Comparison of ENCODE assay signal across 8 cellular contexts in the genomic region with DNA sequence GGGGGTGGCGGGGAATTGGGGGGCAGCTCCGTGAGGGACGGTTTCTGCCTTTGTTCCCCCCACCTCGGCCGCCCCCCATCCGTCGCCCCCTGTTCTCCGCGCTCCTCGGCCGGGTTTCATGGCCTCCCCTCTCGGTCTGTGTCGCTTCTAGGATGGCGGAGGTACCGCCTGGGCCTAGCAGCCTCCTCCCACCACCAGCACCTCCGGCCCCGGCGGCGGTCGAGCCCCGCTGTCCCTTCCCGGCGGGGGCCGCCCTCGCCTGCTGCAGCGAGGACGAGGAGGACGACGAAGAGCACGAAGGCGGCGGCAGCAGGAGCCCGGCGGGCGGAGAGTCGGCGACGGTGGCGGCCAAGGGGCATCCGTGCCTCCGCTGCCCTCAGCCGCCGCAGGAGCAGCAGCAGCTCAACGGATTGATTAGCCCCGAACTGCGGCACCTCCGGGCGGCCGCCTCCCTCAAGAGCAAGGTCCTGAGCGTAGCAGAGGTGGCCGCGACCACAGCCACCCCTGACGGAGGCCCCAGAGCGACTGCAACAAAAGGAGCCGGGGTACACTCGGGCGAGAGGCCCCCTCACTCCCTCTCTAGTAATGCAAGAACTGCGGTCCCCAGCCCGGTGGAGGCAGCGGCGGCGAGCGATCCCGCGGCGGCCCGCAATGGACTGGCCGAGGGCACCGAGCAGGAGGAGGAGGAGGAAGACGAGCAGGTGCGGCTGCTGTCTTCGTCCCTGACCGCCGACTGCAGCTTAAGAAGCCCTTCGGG. TPM values are rescaled to one million over a fixed set of nuclear protein-coding genes. Genes with fewer than 3 reads are reported as not detected.
DNase-seq lines count a peak whose midpoint lies in the region; ATAC-seq and TF ChIP-seq lines count a peak whose summit lies in the region.

No MANE protein-coding gene starts in this region.

- no peaks in the 10 kb centered on the region; the same call in 2 of the 3 replicates for H3K9me3 Mint-ChIP-seq in GM23338
- H3K9me3 Mint-ChIP-seq in activated CD4-positive, alpha-beta T cell treated with anti-CD3 and anti-CD28 coated beads for 36 hours (ENCODE audit: low read depth) = no peaks in the 10 kb centered on the region
- H3K9me3 Mint-ChIP-seq in stimulated activated naive B cell treated with anti-CD40 and anti-IgM and Interleukin-4, amounts not matched to agents 10 μg/mL and 1 μg/mL and 100 μg/mL, for 72 hours = no peaks in the 10 kb centered on the region

- H3K79me2 ChIP-seq in GM23338 (replicated peaks; ENCODE audit: insufficient read depth) = peaks cover 48% of the 10 kb centered on the region

- H3K4me1 Mint-ChIP-seq in GM23338 = peaks cover 27% of the 10 kb centered on the region
- peaks cover 37% of the 10 kb centered on the region for H3K4me1 Mint-ChIP-seq in activated CD4-positive, alpha-beta T cell treated with anti-CD3 and anti-CD28 coated beads for 36 hours
- H3K4me1 Mint-ChIP-seq in stimulated activated naive B cell treated with anti-CD40 and anti-IgM and Interleukin-4, amounts not matched to agents 10 μg/mL and 1 μg/mL and 100 μg/mL, for 72 hours = peaks cover 6 to 44% of the 10 kb centered on the region in 2 donors

- DNase-seq in GM23338 (ENCODE audit: low spot score) (peak; percentile 64), LHCN-M2 (ENCODE audit: low read depth) (peak; percentile 32), mesenteric fat pad (ENCODE audit: low spot score) (peak; percentile 90), SKM-1 treated with dmso at 0.1 percent for 144 hours (lab: John Stamatoyannopoulos, UW; ENCODE audit: unreplicated experiment) (no peak)
- peak; percentile 59 for DNase-seq in activated CD4-positive, alpha-beta T cell treated with anti-CD3 and anti-CD28 coated beads for 36 hours
- peak; percentile 19 for DNase-seq in effector CD4-positive, alpha-beta T cell
- peak; percentile 41 for DNase-seq in stimulated activated naive B cell treated with anti-CD40 and anti-IgM and Interleukin-4, amounts not matched to agents 10 μg/mL and 1 μg/mL and 100 μg/mL, for 72 hours

- POLR2A ChIA-PET in activated CD4-positive, alpha-beta T cell treated with anti-CD3 and anti-CD28 coated beads for 36 hours (lab: Charles Lee) = interaction anchor here (0.6 to 1.6 kb wide), 3 partner anchors 12 to 122 kb away, joined by 3 to 4 read pairs (median 4); partner anchors contain the start of genes AP5M1 and EXOC5

- H3K4me3 ChIP-seq in GM12875 (ENCODE audit: low read depth, low read length) (peak overlapping the region; percentile 75), GM23338 (peak overlapping the region; percentile 91)

- H3K9me2 ChIP-seq in GM23338 (ENCODE audit: insufficient read depth) = no peaks in the 10 kb centered on the region

- H2AFZ ChIP-seq in GM23338 = peak overlapping the region; percentile 75

- no peaks in the 10 kb centered on the region for H3K36me3 ChIP-seq in GM23338 (ENCODE audit: insufficient read depth)

- H3K4me1 ChIP-seq in GM23338 (ENCODE audit: insufficient read depth) = peaks cover 18% of the 10 kb centered on the region

- no peak overlapping the region for H3K27ac ChIP-seq in GM23338 (ENCODE audit: low read depth)

- TF ChIP-seq CTCF in GM12875 (IDR thresholded peaks at IDR 0.05; ENCODE audit: borderline replicate concordance, insufficient read depth, low read depth, low read length) (no peak), GM23338 (conservative IDR thresholded peaks at IDR 0.05; ENCODE audit: low read depth in 2 of 2) (no peak)

- peak overlapping the region; percentile 93 for H3K4me2 ChIP-seq in GM23338

- peak; percentile 53 for ATAC-seq in GM23338
- ATAC-seq in activated CD4-positive, alpha-beta T cell treated with anti-CD3 and anti-CD28 coated beads for 36 hours = peak; percentile 42
- peak; percentile 63 for ATAC-seq in stimulated activated naive B cell treated with anti-CD40 and anti-IgM and Interleukin-4, amounts not matched to agents 10 μg/mL and 1 μg/mL and 100 μg/mL, for 72 hours (replicated peaks)

- peaks cover 14% of the 10 kb centered on the region; the same call in 2 of the 3 replicates for H3K36me3 Mint-ChIP-seq in GM23338 (ENCODE audit: low read depth)
- H3K36me3 Mint-ChIP-seq in activated CD4-positive, alpha-beta T cell treated with anti-CD3 and anti-CD28 coated beads for 36 hours (ENCODE audit: low read depth) = peaks cover 24% of the 10 kb centered on the region
- no peaks in the 10 kb centered on the region for H3K36me3 Mint-ChIP-seq in stimulated activated naive B cell treated with anti-CD40 and anti-IgM and Interleukin-4, amounts not matched to agents 10 μg/mL and 1 μg/mL and 100 μg/mL, for 72 hours

- H3K4me3 Mint-ChIP-seq in GM23338 = peak overlapping the region; percentile 93
- H3K4me3 Mint-ChIP-seq in activated CD4-positive, alpha-beta T cell treated with anti-CD3 and anti-CD28 coated beads for 36 hours = peak overlapping the region; percentile 81
- peak overlapping the region; percentile 83 to 88 for H3K4me3 Mint-ChIP-seq in stimulated activated naive B cell treated with anti-CD40 and anti-IgM and Interleukin-4, amounts not matched to agents 10 μg/mL and 1 μg/mL and 100 μg/mL, for 72 hours

- H3K27me3 Mint-ChIP-seq in GM23338 (ENCODE audit: insufficient read depth, low read depth, poor library complexity) = peaks cover 2% of the 10 kb centered on the region
- no peaks in the 10 kb centered on the region for H3K27me3 Mint-ChIP-seq in activated CD4-positive, alpha-beta T cell treated with anti-CD3 and anti-CD28 coated beads for 36 hours
- peaks cover 0 to 3% of the 10 kb centered on the region in 2 donors for H3K27me3 Mint-ChIP-seq in stimulated activated naive B cell treated with anti-CD40 and anti-IgM and Interleukin-4, amounts not matched to agents 10 μg/mL and 1 μg/mL and 100 μg/mL, for 72 hours

- H3K27me3 ChIP-seq in GM23338 (ENCODE audit: insufficient read depth) = no peaks in the 10 kb centered on the region

- CTCF ChIA-PET in activated CD4-positive, alpha-beta T cell treated with anti-CD3 and anti-CD28 coated beads for 36 hours (lab: Charles Lee) = no interaction called here

- intact Hi-C loops in activated CD4-positive, alpha-beta T cell treated with anti-CD3 and anti-CD28 coated beads for 36 hours (cut with DNase I, micrococcal nuclease) = loop anchor here (1.0 to 10.0 kb wide), 8 partner anchors 123 to 1810 kb away; partner anchors contain the start of genes AP5M1 (in 2 of the 2), EXOC5 (in 2 of the 2), ACTR10 (in 1 of the 2) and DAAM1 (in 1 of the 2)

- no peak overlapping the region for H3K27ac Mint-ChIP-seq in GM23338
- no peak overlapping the region for H3K27ac Mint-ChIP-seq in activated CD4-positive, alpha-beta T cell treated with anti-CD3 and anti-CD28 coated beads for 36 hours
- H3K27ac Mint-ChIP-seq in stimulated activated naive B cell treated with anti-CD40 and anti-IgM and Interleukin-4, amounts not matched to agents 10 μg/mL and 1 μg/mL and 100 μg/mL, for 72 hours = peak overlapping the region; percentile 95

- H4K20me1 ChIP-seq in GM23338 (replicated peaks; ENCODE audit: insufficient read depth) = peaks cover 13% of the 10 kb centered on the region; the same call in 1 of the 2 replicates

- H3F3A ChIP-seq in GM23338 (replicated peaks; ENCODE audit: low read depth) = no peaks in the 10 kb centered on the region

RNA-seq across cellular contexts. Expression of gene NAA30, which starts 0.6 kb away (rescaled TPM):
- total RNA-seq in GM23338 (2014; rRNA removed; shearing (Covaris generic)) = 27.1 and 36.4 TPM in 2 replicates
- polyA plus RNA-seq in GM23338 (2016; fragmentation: Nextera tagmentation; extraction: Ambion mirVana) = 7.1 and 7.5 TPM in 2 replicates
- total RNA-seq in LHCN-M2 (2014; rRNA removed) (20.7 and 21.2 TPM in 2 replicates), mesenteric fat pad (15.0 TPM)
- polyA plus RNA-seq in LHCN-M2 (2012) = 6.7 TPM
- 10 to 100 TPM; 14.2 to 17.6 TPM for total RNA-seq in activated CD4-positive, alpha-beta T cell treated with anti-CD3 and anti-CD28 coated beads for 36 hours
